1 cellular context compared by ENCODE assay signal in genomic region chr5:138366556-138367382, GRCh38.
TF ChIP-seq lines count a peak whose summit lies in the region.

No MANE protein-coding gene starts in this region.

TF ChIP-seq in K562, 482 proteins besides CTCF, POLR2A, EP300 and RAD21 (continued from another document):
- no peak for TF ChIP-seq FOXJ3 (CRISPR knock-in tag; IDR thresholded peaks at IDR 0.05)
- no peak for TF ChIP-seq PKNOX1 (IDR thresholded peaks at IDR 0.05)
- no peak for TF ChIP-seq CC2D1A (IDR thresholded peaks at IDR 0.05)
- TF ChIP-seq ELK1 (CRISPR knock-in tag; IDR thresholded peaks at IDR 0.05): no peak
- no peak for TF ChIP-seq SMAD1 (IDR thresholded peaks at IDR 0.05; ENCODE audit: low read depth, low read length, partially characterized antibody)
- no peak for TF ChIP-seq NCOA2 (IDR thresholded peaks at IDR 0.05; ENCODE audit: partially characterized antibody in 2 of 2)
